In genomic region chr18:34976084-34976483, GRCh38 we compare ENCODE assay signal across 8 cellular contexts.
DNase-seq lines count a peak whose midpoint lies in the region; ATAC-seq and TF ChIP-seq lines count a peak whose summit lies in the region.

No MANE protein-coding gene starts in this region.

- H3K4me1 ChIP-seq in foreskin keratinocyte = peaks cover 6% of the 10 kb centered on the region

- peaks cover 72% of the 10 kb centered on the region for H3K27me3 ChIP-seq in foreskin keratinocyte

- no peak for ATAC-seq in stimulated activated memory B cell treated with anti-CD40 and anti-IgM and Interleukin-4, amounts not matched to agents 10 μg/mL and 1 μg/mL and 100 μg/mL, for 72 hours
- no peak for ATAC-seq in foreskin keratinocyte

- H3K27me3 Mint-ChIP-seq in stimulated activated memory B cell treated with anti-CD40 and anti-IgM and Interleukin-4, amounts not matched to agents 10 μg/mL and 1 μg/mL and 100 μg/mL, for 72 hours = peaks cover 23% of the 10 kb centered on the region

- no peaks in the 10 kb centered on the region for H3K9me3 ChIP-seq in iPS-18c (ENCODE audit: control insufficient read depth, insufficient read depth, low read length)

- H3K4me3 Mint-ChIP-seq in stimulated activated memory B cell treated with anti-CD40 and anti-IgM and Interleukin-4, amounts not matched to agents 10 μg/mL and 1 μg/mL and 100 μg/mL, for 72 hours = peak overlapping the region; percentile 87

- H3K4me3 ChIP-seq in iPS-18c (ENCODE audit: insufficient read depth, low read depth, low read length) = peak overlapping the region; percentile 71; the same call in 1 of the 2 replicates

- H3K4me1 Mint-ChIP-seq in stimulated activated memory B cell treated with anti-CD40 and anti-IgM and Interleukin-4, amounts not matched to agents 10 μg/mL and 1 μg/mL and 100 μg/mL, for 72 hours = peaks cover 30% of the 10 kb centered on the region

- H3K27ac Mint-ChIP-seq in stimulated activated memory B cell treated with anti-CD40 and anti-IgM and Interleukin-4, amounts not matched to agents 10 μg/mL and 1 μg/mL and 100 μg/mL, for 72 hours = no peak overlapping the region

- DNase-seq in DMS53 (lab: John Stamatoyannopoulos, UW) (peak; percentile 11), DMS53 treated with DMSO at 0.1 percent for 48 hours (lab: John Stamatoyannopoulos, UW; ENCODE audit: unreplicated experiment) (no peak), foreskin keratinocyte (no peak), amniotic stem cell (lab: John Stamatoyannopoulos, UW) (no peak)
- no peak for DNase-seq in stimulated activated CD4-positive, alpha-beta T cell treated with anti-CD3 and anti-CD28 coated beads, Interleukin-15, amount 100 ng/mL, for 24 hours

- H3K9me3 Mint-ChIP-seq in stimulated activated memory B cell treated with anti-CD40 and anti-IgM and Interleukin-4, amounts not matched to agents 10 μg/mL and 1 μg/mL and 100 μg/mL, for 72 hours = no peaks in the 10 kb centered on the region

- H3K36me3 Mint-ChIP-seq in stimulated activated memory B cell treated with anti-CD40 and anti-IgM and Interleukin-4, amounts not matched to agents 10 μg/mL and 1 μg/mL and 100 μg/mL, for 72 hours = no peaks in the 10 kb centered on the region

- no peak for TF ChIP-seq CTCF in VCaP (conservative IDR thresholded peaks at IDR 0.05)
- TF ChIP-seq CTCF in foreskin keratinocyte (conservative IDR thresholded peaks at IDR 0.05) = no peak

- H3K27ac ChIP-seq in VCaP (peak overlapping the region; percentile 68; the same call in 1 of the 2 replicates), foreskin keratinocyte (no peak overlapping the region)
